Comparison of ENCODE assay signal across 1 cellular context in genomic region chr6:138468320-138469015, GRCh38.
TF ChIP-seq lines count a peak whose summit lies in the region.

No MANE protein-coding gene starts in this region.

TF ChIP-seq in A549, 52 proteins besides CTCF, POLR2A, EP300 and RAD21 (continued from another document):
- no peak for TF ChIP-seq TP53 (CRISPR knock-in tag; IDR thresholded peaks at IDR 0.05)
- TF ChIP-seq HES2 (IDR thresholded peaks at IDR 0.05), result peak; percentile 44; the same call in 1 of the 2 replicates
- peak; percentile 85 to 94 for TF ChIP-seq CEBPB (IDR thresholded peaks at IDR 0.05)
- TF ChIP-seq BHLHE40 (IDR thresholded peaks at IDR 0.05; ENCODE audit: low read depth, low read length), result no peak
- TF ChIP-seq NFE2L2 (conservative IDR thresholded peaks at IDR 0.05; ENCODE audit: low read length), result no peak
- TF ChIP-seq POLR2AphosphoS2 (conservative IDR thresholded peaks at IDR 0.05; ENCODE audit: low read length), result no peak
- TF ChIP-seq MAX (IDR thresholded peaks at IDR 0.05), result peak; percentile 47; the same call in 1 of the 2 replicates
- TF ChIP-seq FOSL2 (IDR thresholded peaks at IDR 0.05), result peak; percentile 89
- peak; percentile 91 for TF ChIP-seq FOSL2 (CRISPR knock-in tag; IDR thresholded peaks at IDR 0.05)
- TF ChIP-seq HDAC2 (IDR thresholded peaks at IDR 0.05), result no peak
- TF ChIP-seq ZFP36 (IDR thresholded peaks at IDR 0.05; ENCODE audit: borderline replicate concordance, partially characterized antibody), result peak; percentile 1
- TF ChIP-seq GATA3 (IDR thresholded peaks at IDR 0.05; ENCODE audit: borderline replicate concordance), result peak; percentile 78; the same call in 1 of the 2 replicates
- TF ChIP-seq KDM5A (IDR thresholded peaks at IDR 0.05), result no peak
- peak; percentile 55 to 91; a peak in 4 of 5 replicates for TF ChIP-seq JUN (IDR thresholded peaks at IDR 0.05)
- peak; percentile 89 for TF ChIP-seq JUNB (IDR thresholded peaks at IDR 0.05)
- TF ChIP-seq CBX2 (IDR thresholded peaks at IDR 0.05; ENCODE audit: borderline replicate concordance, low read depth), result no peak
